ENCODE assay signal across 1 cellular context in genomic region chr11:520428-521178, GRCh38.
TF ChIP-seq lines count a peak whose summit lies in the region.

No MANE protein-coding gene starts in this region.

TF ChIP-seq in H1, 55 proteins besides CTCF, POLR2A, EP300 and RAD21:
- TF ChIP-seq MAX (IDR thresholded peaks at IDR 0.05), result no peak
- no peak for TF ChIP-seq POLR2AphosphoS5 (IDR thresholded peaks at IDR 0.05; ENCODE audit: low read depth, low read length)
- TF ChIP-seq BACH1 (IDR thresholded peaks at IDR 0.05; ENCODE audit: low read length), result no peak
- TF ChIP-seq SP2 (IDR thresholded peaks at IDR 0.05; ENCODE audit: low read length), result no peak
- no peak for TF ChIP-seq RXRA (IDR thresholded peaks at IDR 0.05; ENCODE audit: insufficient read depth, low read depth, low read length)
- TF ChIP-seq TAF1 (IDR thresholded peaks at IDR 0.05; ENCODE audit: low read depth, low read length), result no peak
- no peak for TF ChIP-seq CREB1 (IDR thresholded peaks at IDR 0.05)
- TF ChIP-seq TAF7 (optimal IDR thresholded peaks at IDR 0.05; ENCODE audit: borderline replicate concordance, low read depth, low read length), result no peak
- TF ChIP-seq ASH2L (IDR thresholded peaks at IDR 0.05; ENCODE audit: low read length), result no peak
- TF ChIP-seq ATF3 (IDR thresholded peaks at IDR 0.05; ENCODE audit: insufficient read depth, low read depth, low read length), result no peak
- no peak for TF ChIP-seq NRF1 (IDR thresholded peaks at IDR 0.05; ENCODE audit: low read depth, low read length)
- no peak for TF ChIP-seq ATF2 (IDR thresholded peaks at IDR 0.05; ENCODE audit: low read length)
- no peak for TF ChIP-seq GABPA (IDR thresholded peaks at IDR 0.05; ENCODE audit: borderline replicate concordance, insufficient read depth, low read length)
- TF ChIP-seq TCF12 (IDR thresholded peaks at IDR 0.05; ENCODE audit: low read depth, low read length), result no peak
- no peak for TF ChIP-seq TBP (IDR thresholded peaks at IDR 0.05; ENCODE audit: low read depth, low read length)
- no peak for TF ChIP-seq BRCA1 (IDR thresholded peaks at IDR 0.05; ENCODE audit: low read depth, low read length)
- no peak for TF ChIP-seq FOSL1 (IDR thresholded peaks at IDR 0.05; ENCODE audit: insufficient read depth, low read depth, low read length)
- TF ChIP-seq PHF8 (conservative IDR thresholded peaks at IDR 0.05; ENCODE audit: low read depth, low read length), result no peak
TF ChIP-seq in H1: peak in this region for 0.
